In genomic region chr22:25552405-25552804, GRCh38 we compare ENCODE assay signal across 7 cellular contexts. TPM values are rescaled to one million over a fixed set of nuclear protein-coding genes. Genes with fewer than 3 reads are reported as not detected.
A peak's percentile ranks its signal among the peaks of the same experiment; 100 is the strongest.
DNase-seq lines count a peak whose midpoint lies in the region; FAIRE-seq and TF ChIP-seq lines count a peak whose summit lies in the region.
"Not testable (repeated sequence)": the region's sequence is repeated elsewhere in the genome, so short reads cannot be mapped to it uniquely, and the experiment has no call there.

No MANE protein-coding gene starts in this region.

- H3K27me3 ChIP-seq in astrocyte (ENCODE audit: insufficient read depth, low read length), result peaks cover 12% of the 10 kb centered on the region

- H3K4me1 Mint-ChIP-seq in HFFc6 (ENCODE audit: low read depth), result not testable (repeated sequence)
- peaks cover 11% of the 10 kb centered on the region for H3K4me1 Mint-ChIP-seq in astrocyte (ENCODE audit: low read depth, unreplicated experiment)

- not testable (repeated sequence) for H3K27ac Mint-ChIP-seq in HFFc6; astrocyte (ENCODE audit: unreplicated experiment)

- not testable (repeated sequence) for H3K36me3 ChIP-seq in astrocyte (ENCODE audit: insufficient read depth, low read length)

- TF ChIP-seq CTCF in AG10803 (conservative IDR thresholded peaks at IDR 0.05; ENCODE audit: low read length); HFFc6 (IDR thresholded peaks at IDR 0.05); astrocyte (IDR thresholded peaks at IDR 0.05; ENCODE audit: insufficient read depth, low read depth, low read length); cardiac fibroblast (IDR thresholded peaks at IDR 0.05; ENCODE audit: low read depth, low read length); fibroblast of pulmonary artery (IDR thresholded peaks at IDR 0.05; ENCODE audit: low read length, missing control alignments): not testable (repeated sequence)

- H3K4me3 Mint-ChIP-seq in HFFc6; astrocyte (ENCODE audit: unreplicated experiment): not testable (repeated sequence)

- not testable (repeated sequence) for H3K4me2 ChIP-seq in astrocyte (ENCODE audit: low read length)

- H3K27ac ChIP-seq in astrocyte (ENCODE audit: low read depth, low read length), result not testable (repeated sequence)

- not testable (repeated sequence) for H3K4me1 ChIP-seq in astrocyte (ENCODE audit: insufficient read depth, low read length)

- H3K27me3 Mint-ChIP-seq in HFFc6 (ENCODE audit: insufficient read depth); astrocyte (ENCODE audit: low read depth, unreplicated experiment): not testable (repeated sequence)

- peak; percentile 68 for DNase-seq in AG10803 (ENCODE audit: low read depth)
- peak; percentile 6 for DNase-seq in HFFc6
- DNase-seq in RPMI7951 (ENCODE audit: low read depth), result peak; percentile 63
- peak; percentile 94 for DNase-seq in astrocyte (ENCODE audit: low read depth)
- peak; percentile 56 to 63 for DNase-seq in cardiac fibroblast (ENCODE audit: low read depth in 2 of 2)
- peak; percentile 51 for DNase-seq in fibroblast of pulmonary artery (ENCODE audit: low read depth)
- DNase-seq in kidney glomerular epithelial cell (lab: John Stamatoyannopoulos, UW), result peak; percentile 11

- not testable (repeated sequence) for FAIRE-seq in astrocyte (lab: Jason Lieb, UNC)

- H3K9me3 Mint-ChIP-seq in HFFc6, result peaks cover 37% of the 10 kb centered on the region; the same call in 1 of the 2 replicates
- not testable (repeated sequence) for H3K9me3 Mint-ChIP-seq in astrocyte (ENCODE audit: unreplicated experiment)

- not testable (repeated sequence) for H2AFZ ChIP-seq in astrocyte (ENCODE audit: low read depth, low read length)

- not testable (repeated sequence) for H4K20me1 ChIP-seq in astrocyte (ENCODE audit: insufficient read depth, low read length)

- H3K36me3 Mint-ChIP-seq in HFFc6 (ENCODE audit: low read depth); astrocyte (ENCODE audit: low read depth, unreplicated experiment): not testable (repeated sequence)

- H3K9ac ChIP-seq in astrocyte (ENCODE audit: low read length), result not testable (repeated sequence)

- H3K9me3 ChIP-seq in astrocyte (ENCODE audit: insufficient read depth, low read depth, low read length), result not testable (repeated sequence)

- H3K79me2 ChIP-seq in astrocyte (ENCODE audit: insufficient read depth, low read length), result not testable (repeated sequence)

- H3K4me3 ChIP-seq in AG10803 (ENCODE audit: low read length); astrocyte (ENCODE audit: insufficient read depth, low read depth, low read length); cardiac fibroblast (replicated peaks in 1 of 2; ENCODE audit: low read depth in 2 of 2, low read length in 2 of 2); fibroblast of pulmonary artery (replicated peaks; ENCODE audit: low read depth, low read length): not testable (repeated sequence)

RNA-seq across cellular contexts. Expression of gene GRK3, which starts 12.1 kb away (rescaled TPM):
- under 1 TPM in 1 of 6 experiments, not detected in 5; 0.05 TPM for total RNA-seq in HFFc6 (2021; fragmentation: NEBNext Ultra II Directional; extraction: Animal tissue kit (Norgen Biotek cat#: 25700))
- total RNA-seq in RPMI7951 (2014; rRNA removed; shearing (Covaris generic)), result 1.1 and 1.2 TPM in 2 replicates
- total RNA-seq in astrocyte, result 7.2 TPM in 2 replicates

Comparison
In these comparisons a context has a peak if more than half of its experiments do, and no peak if none do; other contexts are left out.
1. DNase-seq: peak in every context shown above with its lines; median percentile 94 in astrocyte; 68 in AG10803; 63 in RPMI7951; 60 in cardiac fibroblast; 51 in fibroblast of pulmonary artery; 11 in kidney glomerular epithelial cell; 6 in HFFc6.